23 cellular contexts compared by ENCODE assay signal in genomic region chr7:4066206-4066605, GRCh38.
"Had no signal": no experiment of that assay in that cellular context is flagged by ENCODE, and none has a peak within 500 bp of the region (broad histone marks: within the 10 kb centered on the region; RNA-seq: fewer than 3 reads in every experiment).

No MANE protein-coding gene starts in this region.

- H3K27ac ChIP-seq: left lung, neural progenitor cell, ovary, psoas muscle, right lobe of liver, thoracic aorta, tibial nerve, upper lobe of right lung had no signal

- DNase-seq: cortex of kidney; effector CD4-positive, alpha-beta T cell; kidney; left lung; mammary epithelial cell; mesendoderm; midbrain; naive thymus-derived CD4-positive, alpha-beta T cell; nucleus accumbens; ovary; psoas muscle; right lobe of liver; small intestine; stimulated activated CD4-positive, alpha-beta T cell treated with anti-CD3 and anti-CD28 coated beads, Interleukin-12 subunit alpha, Interleukin-12 subunit beta, amount 100 ng/mL, for 4 hours; stimulated activated CD4-positive, alpha-beta T cell treated with anti-CD3 and anti-CD28 coated beads, Interleukin-1b, Interleukin-23, amount 100 ng/mL, for 48 hours; stimulated activated CD4-positive, alpha-beta T cell treated with anti-CD3 and anti-CD28 coated beads, Interleukin-4, amount 100 ng/mL, for 1 hour; stimulated activated CD8-positive, alpha-beta memory T cell treated with anti-CD3 and anti-CD28 coated beads, Interleukin-4, amount 100 ng/mL, for 48 hours; stimulated activated naive CD4-positive, alpha-beta T cell; upper lobe of right lung had no signal

- FAIRE-seq: frontal cortex, kidney, small intestine had no signal

- H3K4me1 ChIP-seq: left lung, psoas muscle, right lobe of liver, tibial nerve, upper lobe of right lung had no signal

- H3K4me3 ChIP-seq: left lung, neural progenitor cell, ovary, psoas muscle, right lobe of liver, thoracic aorta, tibial nerve, upper lobe of right lung had no signal

- H3K27me3 ChIP-seq: left lung, neural progenitor cell, ovary, right lobe of liver, tibial nerve, upper lobe of right lung had no signal

- H3K9me3 ChIP-seq: left lung, ovary, psoas muscle, right lobe of liver, thoracic aorta, tibial nerve, upper lobe of right lung had no signal

- ATAC-seq: left lung; naive thymus-derived CD4-positive, alpha-beta T cell; psoas muscle; right lobe of liver; upper lobe of right lung had no signal

- H3K36me3 ChIP-seq: left lung, neural progenitor cell, ovary, right lobe of liver, upper lobe of right lung had no signal
